In genomic region chr5:175686396-175686795, GRCh38 we compare ENCODE assay signal across 26 cellular contexts. TPM values are rescaled to one million over a fixed set of nuclear protein-coding genes. Genes with fewer than 3 reads are reported as not detected.
A peak's percentile ranks its signal among the peaks of the same experiment; 100 is the strongest.
DNase-seq lines count a peak whose midpoint lies in the region; ATAC-seq and TF ChIP-seq lines count a peak whose summit lies in the region.
"Had no signal": no experiment of that assay in that cellular context is flagged by ENCODE, and none has a peak within 500 bp of the region (broad histone marks: within the 10 kb centered on the region; RNA-seq: fewer than 3 reads in every experiment).

No MANE protein-coding gene starts in this region.

- H3K9me3 ChIP-seq in heart left ventricle = no peaks in the 10 kb centered on the region
- no peaks in the 10 kb centered on the region for H3K9me3 ChIP-seq in upper lobe of right lung
- H3K9me3 ChIP-seq: BLaER1, HAP-1, SJSA1 had no signal

- TF ChIP-seq CTCF in heart left ventricle (IDR thresholded peaks at IDR 0.05) (no peak), coronary artery (IDR thresholded peaks at IDR 0.05) (no peak), omental fat pad (IDR thresholded peaks at IDR 0.05) (no peak), upper lobe of right lung (IDR thresholded peaks at IDR 0.05) (no peak)

- H3K4me3 ChIP-seq in heart left ventricle = no peak overlapping the region
- no peak overlapping the region for H3K4me3 ChIP-seq in coronary artery
- no peak overlapping the region for H3K4me3 ChIP-seq in upper lobe of right lung
- H3K4me3 ChIP-seq: BLaER1, GM23338, HAP-1, SJSA1 had no signal

- peaks cover 0 to 30% (median 0%) of the 10 kb centered on the region in 9 donors for H3K36me3 ChIP-seq in heart left ventricle
- H3K36me3 ChIP-seq in upper lobe of right lung = no peaks in the 10 kb centered on the region
- H3K36me3 ChIP-seq: HAP-1, SJSA1 had no signal

- DNase-seq in heart left ventricle (no peak), left ventricle myocardium superior (no peak), coronary artery (ENCODE audit: low spot score) (no peak), omental fat pad (ENCODE audit: low spot score) (peak; percentile 17), upper lobe of right lung (peak; percentile 8), UCSD-AML1 (lab: John Stamatoyannopoulos, UW; ENCODE audit: unreplicated experiment) (no peak), NCI-H1694 (lab: John Stamatoyannopoulos, UW) (no peak), amygdala (lab: John Stamatoyannopoulos, UW) (no peak)
- DNase-seq: ACHN; CD8-positive, alpha-beta T cell; DND-41; KBM-7; MM.1S; NCI-H1092; NCI-H1436; NCI-H1930; NCI-H345; NCI-H524; NCI-H774; NK-92 treated with Interleukin-12 subunit alpha and Interleukin-12 subunit beta, amount 100 ng/mL, for 24 hours had no signal

- WGBS in heart left ventricle, 4 donors = 64 to 73% (median 66%) methylated on average over 6 of the region's 6 CpGs

- intact Hi-C loops in heart left ventricle (cut with DNase I) (loop anchor here in 3 of 10 donors (10.0 kb wide), 2 partner anchors 92 to 112 kb away; no protein-coding TSS in a partner anchor), left ventricle myocardium superior (cut with micrococcal nuclease) (no loop called here), upper lobe of right lung (cut with DNase I) (no loop called here)

- H3K27ac ChIP-seq in heart left ventricle (peak overlapping the region; percentile 62 to 93 (median 78)), coronary artery (peak overlapping the region; percentile 1 to 81), upper lobe of right lung (no peak overlapping the region)
- H3K27ac ChIP-seq: 22Rv1, BLaER1, RWPE1, SJSA1 had no signal

- H3K4me1 ChIP-seq in heart left ventricle (peaks cover 0 to 76% (median 39%) of the 10 kb centered on the region in 12 donors), upper lobe of right lung (no peaks in the 10 kb centered on the region)
- H3K4me1 ChIP-seq: SJSA1 had no signal

- TF ChIP-seq POLR2A in heart left ventricle (IDR thresholded peaks at IDR 0.05) = no peak

- H3K27me3 ChIP-seq in heart left ventricle = no peaks in the 10 kb centered on the region
- H3K27me3 ChIP-seq in upper lobe of right lung = peaks cover 4% of the 10 kb centered on the region
- H3K27me3 ChIP-seq: BLaER1 had no signal

- no peak for ATAC-seq in heart left ventricle
- no peak for ATAC-seq in left ventricle myocardium superior
- no peak for ATAC-seq in omental fat pad (ENCODE audit: low FRiP score)
- ATAC-seq in upper lobe of right lung = no peak
- ATAC-seq: CD8-positive, alpha-beta T cell; GM23338 had no signal

RNA-seq across cellular contexts. Expression of gene HRH2, which starts 28.5 kb away (rescaled TPM):
- total RNA-seq in heart left ventricle (10 to 100 TPM; 26.0 to 66.0 (median 37.7) TPM), left ventricle myocardium superior (58.0 TPM), omental fat pad (10 to 100 TPM in 2 of 4 donors, 1 to 10 TPM in 2; 2.9 to 22.6 (median 10.4) TPM), upper lobe of right lung (8.2 TPM)
- polyA plus RNA-seq in heart left ventricle = 10 to 100 TPM; 27.8 to 34.6 TPM
- total RNA-seq: SJSA1 had no signal

Comparison
In these comparisons a context has a peak if more than half of its experiments do, and no peak if none do; other contexts are left out.
1. DNase-seq: peak in omental fat pad (single experiment) and upper lobe of right lung (single experiment); none in heart left ventricle (0 of 5), left ventricle myocardium superior (single experiment), coronary artery (single experiment), UCSD-AML1 (single experiment), NCI-H1694 (single experiment) and amygdala (0 of 56).